1 cellular context compared by ENCODE assay signal in the genomic region with DNA sequence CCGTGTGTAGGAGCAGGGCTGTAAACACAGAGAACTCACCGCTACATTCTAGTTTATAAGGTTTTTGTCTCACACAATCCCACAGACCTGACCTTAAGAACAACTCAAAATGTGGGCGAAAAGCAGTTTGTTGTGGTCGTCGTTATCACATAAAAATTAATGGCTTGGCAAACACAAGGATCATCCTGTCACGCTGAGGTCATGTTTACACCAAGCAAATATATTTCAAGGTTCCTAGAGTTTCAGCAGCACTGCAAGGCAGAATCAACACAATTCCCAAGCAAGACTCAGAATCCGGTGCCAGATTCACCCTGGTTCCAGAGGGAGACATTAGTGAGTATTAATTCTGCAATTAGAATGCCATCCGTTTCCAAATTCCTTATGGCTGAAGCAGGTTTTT.
A peak's percentile ranks its signal among the peaks of the same experiment; 100 is the strongest.
TF ChIP-seq lines count a peak whose summit lies in the region.

No MANE protein-coding gene starts in this region.

TF ChIP-seq in HepG2, 621 proteins besides CTCF, POLR2A, EP300 and RAD21 (continued from another document and continues in another):
- TF ChIP-seq SMC3 (IDR thresholded peaks at IDR 0.05; ENCODE audit: low read length) (no peak), ZNF3 (CRISPR knock-in tag; IDR thresholded peaks at IDR 0.05) (no peak), KDM4B (CRISPR knock-in tag; IDR thresholded peaks at IDR 0.05) (no peak), NCOA2 (CRISPR knock-in tag; IDR thresholded peaks at IDR 0.05) (peak; percentile 86), PATZ1 (CRISPR knock-in tag; IDR thresholded peaks at IDR 0.05) (0 out of 2 replicates have a peak, but pooled peaks have one; percentile 40), PRDM15 (CRISPR knock-in tag; IDR thresholded peaks at IDR 0.05) (peak; percentile 77), NKX3-1 (CRISPR knock-in tag; IDR thresholded peaks at IDR 0.05) (no peak; the same call in 1 of the 2 replicates), ZBTB2 (CRISPR knock-in tag; IDR thresholded peaks at IDR 0.05; ENCODE audit: low read depth) (no peak), ZNF530 (CRISPR knock-in tag; IDR thresholded peaks at IDR 0.05; ENCODE audit: low read depth) (no peak), CBX2 (IDR thresholded peaks at IDR 0.05; ENCODE audit: low read depth, low read length) (no peak), CBX2 (CRISPR knock-in tag; IDR thresholded peaks at IDR 0.05; ENCODE audit: low read depth) (0 out of 2 replicates have a peak, but pooled peaks have one; percentile 47), BHLHE40 (IDR thresholded peaks at IDR 0.05; ENCODE audit: low read length) (peak; percentile 63; the same call in 1 of the 2 replicates), SOX6 (IDR thresholded peaks at IDR 0.05) (no peak), SOX6 (CRISPR knock-in tag; IDR thresholded peaks at IDR 0.05) (peak; percentile 89), KDM1A (CRISPR knock-in tag; IDR thresholded peaks at IDR 0.05) (peak; percentile 50; the same call in 1 of the 2 replicates), SIX1 (CRISPR knock-in tag; IDR thresholded peaks at IDR 0.05; ENCODE audit: borderline replicate concordance) (no peak), SAP130 (CRISPR knock-in tag; IDR thresholded peaks at IDR 0.05; ENCODE audit: low read depth) (peak; percentile 48), ZSCAN30 (CRISPR knock-in tag; IDR thresholded peaks at IDR 0.05) (no peak), RERE (CRISPR knock-in tag; IDR thresholded peaks at IDR 0.05; ENCODE audit: low read depth) (peak; percentile 95), ARNT2 (CRISPR knock-in tag; IDR thresholded peaks at IDR 0.05; ENCODE audit: low read depth) (0 out of 2 replicates have a peak, but pooled peaks have one; percentile 51), HOXA7 (CRISPR knock-in tag; IDR thresholded peaks at IDR 0.05) (no peak), HMGA1 (CRISPR knock-in tag; conservative IDR thresholded peaks at IDR 0.05) (no peak), ZGPAT (CRISPR knock-in tag; IDR thresholded peaks at IDR 0.05) (peak; percentile 45; the same call in 1 of the 2 replicates), ZBTB3 (CRISPR knock-in tag; IDR thresholded peaks at IDR 0.05; ENCODE audit: borderline replicate concordance, low read depth) (no peak), AHDC1 (CRISPR knock-in tag; IDR thresholded peaks at IDR 0.05; ENCODE audit: borderline replicate concordance) (peak; percentile 74; the same call in 1 of the 2 replicates), ZNF773 (CRISPR knock-in tag; IDR thresholded peaks at IDR 0.05; ENCODE audit: borderline replicate concordance) (no peak), TCF7 (IDR thresholded peaks at IDR 0.05; ENCODE audit: low read depth) (peak; percentile 78), BCL6 (CRISPR knock-in tag; IDR thresholded peaks at IDR 0.05) (peak; percentile 99), GFI1 (CRISPR knock-in tag; IDR thresholded peaks at IDR 0.05; ENCODE audit: borderline replicate concordance) (peak; percentile 93), NR2F1 (CRISPR knock-in tag; IDR thresholded peaks at IDR 0.05) (peak; percentile 85 to 95), ZNF33A (CRISPR knock-in tag; IDR thresholded peaks at IDR 0.05; ENCODE audit: borderline replicate concordance) (no peak), TRIM24 (CRISPR knock-in tag; IDR thresholded peaks at IDR 0.05) (no peak), TOPORS (CRISPR knock-in tag; IDR thresholded peaks at IDR 0.05) (no peak), POLR2AphosphoS5 (IDR thresholded peaks at IDR 0.05; ENCODE audit: low read depth, low read length) (no peak)
- TF ChIP-seq, protein P1, sequence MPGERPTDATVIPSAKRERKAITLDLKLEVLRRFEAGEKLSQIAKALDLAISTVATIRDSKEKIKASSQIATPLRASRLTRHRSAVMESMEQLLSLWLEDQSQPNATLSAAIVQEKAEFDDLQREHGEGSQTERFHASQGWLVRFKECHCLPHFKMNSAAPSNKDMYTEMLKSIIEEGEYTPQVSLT (CRISPR knock-in tag; IDR thresholded peaks at IDR 0.05; ENCODE audit: borderline replicate concordance, low read depth), result no peak
- TF ChIP-seq, protein P2, sequence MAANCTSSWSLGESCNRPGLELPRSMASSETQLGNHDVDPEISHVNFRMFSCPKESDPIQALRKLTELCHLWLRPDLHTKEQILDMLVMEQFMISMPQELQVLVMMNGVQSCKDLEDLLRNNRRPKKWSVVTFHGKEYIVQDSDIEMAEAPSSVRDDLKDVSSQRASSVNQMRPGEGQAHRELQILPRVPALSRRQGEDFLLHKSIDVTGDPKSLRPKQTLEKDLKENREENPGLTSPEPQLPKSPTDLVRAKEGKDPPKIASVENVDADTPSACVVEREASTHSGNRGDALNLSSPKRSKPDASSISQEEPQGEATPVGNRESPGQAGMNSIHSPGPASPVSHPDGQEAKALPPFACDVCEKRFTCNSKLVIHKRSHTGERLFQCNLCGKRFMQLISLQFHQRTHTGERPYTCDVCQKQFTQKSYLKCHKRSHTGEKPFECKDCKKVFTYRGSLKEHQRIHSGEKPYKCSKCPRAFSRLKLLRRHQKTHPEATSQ (CRISPR knock-in tag; IDR thresholded peaks at IDR 0.05; ENCODE audit: borderline replicate concordance), result 0 out of 2 replicates have a peak, but pooled peaks have one; percentile 33
